Comparison of ENCODE assay signal across 27 cellular contexts in genomic region chr3:8474991-8475390, GRCh38.
"Had no signal": no experiment of that assay in that cellular context is flagged by ENCODE, and none has a peak within 500 bp of the region (broad histone marks: within the 10 kb centered on the region; RNA-seq: fewer than 3 reads in every experiment).

No MANE protein-coding gene starts in this region.

- H3K9me3 ChIP-seq: stomach, suprapubic skin, testis, thoracic aorta, thyroid gland, tibial artery, tibial nerve, transverse colon, upper lobe of left lung, upper lobe of right lung, uterus, vagina had no signal

- DNase-seq: stimulated activated CD4-positive, alpha-beta T cell treated with anti-CD3 and anti-CD28 coated beads, Interleukin-2, amount 100 ng/mL, for 48 hours; stimulated activated CD4-positive, alpha-beta T cell treated with anti-CD3 and anti-CD28 coated beads, Interleukin-4, amount 100 ng/mL, for 1 hour; stimulated activated CD4-positive, alpha-beta T cell treated with anti-CD3 and anti-CD28 coated beads, Interleukin-4, amount 100 ng/mL, for 24 hours; stimulated activated CD4-positive, alpha-beta T cell treated with anti-CD3 and anti-CD28 coated beads, Interleukin-4, amount 100 ng/mL, for 4 hours; stimulated activated CD8-positive, alpha-beta memory T cell treated with anti-CD3 and anti-CD28 coated beads, Interleukin-4, amount 100 ng/mL, for 48 hours; stimulated activated naive B cell treated with anti-CD40 and anti-IgM and Interleukin-4, amounts not matched to agents 10 μg/mL and 1 μg/mL and 100 μg/mL, for 72 hours; stimulated activated naive CD4-positive, alpha-beta T cell; stimulated activated naive CD4-positive, alpha-beta T cell treated with Interleukin-2 at 50 U/mL for 16 hours; stimulated activated naive CD8-positive, alpha-beta T cell treated with anti-CD3 and anti-CD28 coated beads, Interleukin-15, amount 100 ng/mL, for 72 hours; stimulated activated naive CD8-positive, alpha-beta T cell treated with anti-CD3 and anti-CD28 coated beads, Interleukin-15, Interleukin-2, amounts not matched to agents 100 U/mL and 50 U/mL, for 24 hours; stomach; substantia nigra; testis; thyroid gland; tibial artery; transverse colon; trophoblast cell; upper lobe of left lung; upper lobe of right lung; uterus had no signal

- H3K27ac ChIP-seq: stomach, suprapubic skin, testis, thoracic aorta, thyroid gland, tibial artery, tibial nerve, transverse colon, upper lobe of left lung, upper lobe of right lung, uterus, vagina had no signal

- H3K4me1 ChIP-seq: suprapubic skin, thyroid gland, tibial nerve, transverse colon, uterus, vagina had no signal

- H3K4me3 ChIP-seq: stomach, suprapubic skin, testis, thoracic aorta, thyroid gland, tibial artery, tibial nerve, transverse colon, upper lobe of left lung, upper lobe of right lung, uterus, vagina had no signal

- FAIRE-seq: urothelium cell line had no signal

- H3K36me3 ChIP-seq: stomach, suprapubic skin, thoracic aorta, thyroid gland, tibial artery, tibial nerve, transverse colon, upper lobe of left lung, upper lobe of right lung, uterus, vagina had no signal

- H3K27me3 ChIP-seq: stomach, suprapubic skin, testis, thyroid gland, tibial artery, tibial nerve, transverse colon, upper lobe of left lung, upper lobe of right lung, uterus, vagina had no signal

- ATAC-seq: stimulated activated effector memory CD8-positive, alpha-beta T cell treated with anti-CD3 and anti-CD28 coated beads, Interleukin-12 subunit alpha, Interleukin-12 subunit beta, amount 100 ng/mL, for 72 hours; stimulated activated memory B cell treated with anti-CD40 and anti-IgM and Interleukin-4, amounts not matched to agents 10 μg/mL and 1 μg/mL and 100 μg/mL, for 72 hours; stimulated activated naive B cell treated with anti-CD40 and anti-IgM and Interleukin-4, amounts not matched to agents 10 μg/mL and 1 μg/mL and 100 μg/mL, for 72 hours; stimulated activated naive CD8-positive, alpha-beta T cell treated with anti-CD3 and anti-CD28 coated beads, Interleukin-15, amount 100 ng/mL, for 72 hours; stimulated activated naive CD8-positive, alpha-beta T cell treated with anti-CD3 and anti-CD28 coated beads, Interleukin-15, Interleukin-2, amounts not matched to agents 100 U/mL and 50 U/mL, for 24 hours; upper lobe of right lung had no signal
